ENCODE assay signal across 8 cellular contexts in the genomic region with DNA sequence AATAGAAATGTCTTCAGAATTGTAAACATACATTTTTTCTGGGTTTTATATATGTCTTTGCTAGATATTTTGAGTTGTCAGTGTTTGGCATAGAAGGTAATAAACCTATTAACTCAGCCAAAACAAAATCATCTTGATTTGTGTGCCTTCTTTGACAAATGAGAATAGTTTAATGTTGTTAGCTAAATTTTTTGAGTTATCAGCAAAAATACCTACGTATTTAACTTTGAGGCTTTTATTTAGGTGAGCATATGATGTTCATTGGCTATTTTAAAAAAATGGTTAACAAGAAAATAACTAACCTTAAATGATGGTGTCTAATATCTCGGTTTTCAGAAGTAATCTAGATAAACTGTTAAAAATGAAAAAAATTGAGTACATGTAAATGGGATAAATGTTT.
"Had no signal": no experiment of that assay in that cellular context is flagged by ENCODE, and none has a peak within 500 bp of the region (broad histone marks: within the 10 kb centered on the region; RNA-seq: fewer than 3 reads in every experiment).

No MANE protein-coding gene starts in this region.

- H3K4me3 ChIP-seq: GM12878 had no signal

- FAIRE-seq: G401.6, GM12878, GM12891, GM12892, GM18507, GM19239 had no signal

- DNase-seq: GDM1, GF-D8 had no signal

- ATAC-seq: GM12878 had no signal
